Comparison of ENCODE assay signal across 9 cellular contexts in genomic region chr4:2812985-2813384, GRCh38. TPM values are rescaled to one million over a fixed set of nuclear protein-coding genes. Genes with fewer than 3 reads are reported as not detected.
A peak's percentile ranks its signal among the peaks of the same experiment; 100 is the strongest.
DNase-seq lines count a peak whose midpoint lies in the region; ATAC-seq and TF ChIP-seq lines count a peak whose summit lies in the region.
"Had no signal": no experiment of that assay in that cellular context is flagged by ENCODE, and none has a peak within 500 bp of the region (broad histone marks: within the 10 kb centered on the region; RNA-seq: fewer than 3 reads in every experiment).

No MANE protein-coding gene starts in this region.

- H3K36me3 ChIP-seq in breast epithelium = no peaks in the 10 kb centered on the region
- H3K36me3 ChIP-seq in mammary epithelial cell (ENCODE audit: insufficient read depth, low read length) = no peaks in the 10 kb centered on the region
- peaks cover 0 to 35% of the 10 kb centered on the region in 2 donors for H3K36me3 ChIP-seq in left lung
- H3K36me3 ChIP-seq in upper lobe of right lung = no peaks in the 10 kb centered on the region

- peaks cover 2% of the 10 kb centered on the region for H3K9me3 Mint-ChIP-seq in activated CD4-positive, alpha-beta memory T cell treated with anti-CD3 and anti-CD28 coated beads for 36 hours

- H3K27me3 ChIP-seq in breast epithelium = no peaks in the 10 kb centered on the region
- H3K27me3 ChIP-seq in mammary epithelial cell (ENCODE audit: insufficient read depth, low read length) = no peaks in the 10 kb centered on the region
- H3K27me3 ChIP-seq in left lung = no peaks in the 10 kb centered on the region
- no peaks in the 10 kb centered on the region for H3K27me3 ChIP-seq in upper lobe of right lung

- no peak overlapping the region for H2AFZ ChIP-seq in mammary epithelial cell (ENCODE audit: low read depth, low read length)

- DNase-seq in breast epithelium (ENCODE audit: low spot score in 2 of 2) (no peak), mammary epithelial cell (no peak), left lung (no peak), upper lobe of right lung (no peak), omental fat pad (ENCODE audit: low spot score) (no peak), NCI-H510A (lab: John Stamatoyannopoulos, UW) (no peak)
- DNase-seq in activated CD4-positive, alpha-beta memory T cell treated with anti-CD3 and anti-CD28 coated beads for 36 hours = peak; percentile 46
- DNase-seq: NCI-H446 treated with DMSO at 0.1 percent for 48 hours had no signal

- H3K27ac ChIP-seq in breast epithelium = peak overlapping the region in 1 of 2 donors; percentile 90
- H3K27ac ChIP-seq in mammary epithelial cell (ENCODE audit: insufficient read depth, low read depth, low read length) = no peak overlapping the region
- peak overlapping the region in 1 of 2 donors; percentile 92 for H3K27ac ChIP-seq in left lung
- H3K27ac ChIP-seq in upper lobe of right lung = peak overlapping the region; percentile 90

- dilution Hi-C loops in mammary epithelial cell (cut with HindIII; ENCODE audit: low sequenced_read_pairs) = no loop called here

- POLR2A ChIA-PET in activated CD4-positive, alpha-beta memory T cell treated with anti-CD3 and anti-CD28 coated beads for 36 hours (lab: Charles Lee) = interaction anchor here (1.0 to 2.2 kb wide), 8 partner anchors 15 to 141 kb away, joined by 3 to 8 read pairs (median 6); partner anchors contain the start of gene TNIP2

- intact Hi-C loops in breast epithelium (cut with DNase I; ENCODE audit: low total_unique reads) = no loop called here
- intact Hi-C loops in mammary epithelial cell (cut with micrococcal nuclease) = no loop called here
- intact Hi-C loops in activated CD4-positive, alpha-beta memory T cell treated with anti-CD3 and anti-CD28 coated beads for 36 hours (cut with micrococcal nuclease) = loop anchor here (2.0 kb wide), 2 partner anchors 32 to 48 kb away; no protein-coding TSS in a partner anchor
- intact Hi-C loops in left lung (cut with DNase I) = no loop called here
- intact Hi-C loops in upper lobe of right lung (cut with DNase I) = no loop called here

- H3K9ac ChIP-seq in mammary epithelial cell (ENCODE audit: insufficient read depth, low read length) = no peak overlapping the region

- no peaks in the 10 kb centered on the region for H3K27me3 Mint-ChIP-seq in activated CD4-positive, alpha-beta memory T cell treated with anti-CD3 and anti-CD28 coated beads for 36 hours

- H3K4me3 ChIP-seq in breast epithelium (peak overlapping the region; percentile 41 to 64 (median 42)), mammary epithelial cell (replicated peaks in 1 of 3; ENCODE audit: insufficient read depth in 1 of 3, low read depth in 2 of 3, low read length in 3 of 3) (no peak overlapping the region), left lung (peak overlapping the region; percentile 27 to 61), upper lobe of right lung (peak overlapping the region; percentile 62)

- H3K4me1 ChIP-seq in breast epithelium (peaks cover 5 to 7% of the 10 kb centered on the region in 2 donors), mammary epithelial cell (ENCODE audit: insufficient read depth, low read length) (peaks cover 5% of the 10 kb centered on the region), left lung (peaks cover 23 to 96% of the 10 kb centered on the region in 2 donors), upper lobe of right lung (peaks cover 62% of the 10 kb centered on the region)

- H4K20me1 ChIP-seq in mammary epithelial cell (ENCODE audit: insufficient read depth, low read length) = no peaks in the 10 kb centered on the region

- TF ChIP-seq CTCF in breast epithelium (IDR thresholded peaks at IDR 0.05) = no peak
- TF ChIP-seq CTCF in mammary epithelial cell (conservative IDR thresholded peaks at IDR 0.05 in 1 of 2, IDR thresholded peaks at IDR 0.05 in 1 of 2; ENCODE audit: extremely low read depth in 1 of 2, insufficient read depth in 1 of 2, low read depth in 1 of 2, low read length in 2 of 2) = no peak
- TF ChIP-seq CTCF in left lung (IDR thresholded peaks at IDR 0.05) = no peak
- TF ChIP-seq CTCF in upper lobe of right lung (IDR thresholded peaks at IDR 0.05) = no peak
- TF ChIP-seq CTCF in omental fat pad (IDR thresholded peaks at IDR 0.05) = no peak

- ATAC-seq in left lung = no peak
- peak; percentile 2 for ATAC-seq in upper lobe of right lung
- no peak for ATAC-seq in omental fat pad (ENCODE audit: low FRiP score)
- no peak for ATAC-seq in GM21576 (IDR thresholded peaks at IDR 0.05; ENCODE audit: unreplicated experiment)

- no TSS peak for BruUV-seq in mammary epithelial cell (replicated peaks; lab: Mats Ljungman, UMichigan)

- H3K9me3 ChIP-seq in breast epithelium = no peaks in the 10 kb centered on the region
- no peaks in the 10 kb centered on the region for H3K9me3 ChIP-seq in mammary epithelial cell (replicated peaks; ENCODE audit: insufficient read depth, low read length)
- H3K9me3 ChIP-seq in left lung = no peaks in the 10 kb centered on the region
- no peaks in the 10 kb centered on the region for H3K9me3 ChIP-seq in upper lobe of right lung

- H3K27ac Mint-ChIP-seq in activated CD4-positive, alpha-beta memory T cell treated with anti-CD3 and anti-CD28 coated beads for 36 hours = peak overlapping the region; percentile 95

- WGBS in mammary epithelial cell (ENCODE audit: low coverage, missing lambda C conversion rate) = 92% methylated on average over 7 of the region's 12 CpGs

- CTCF ChIA-PET in mammary epithelial cell (lab: Charles Lee; ENCODE audit: low non-redundant PET) = no interaction called here
- CTCF ChIA-PET in activated CD4-positive, alpha-beta memory T cell treated with anti-CD3 and anti-CD28 coated beads for 36 hours (lab: Charles Lee) = interaction anchor here (0.8 to 1.4 kb wide), 5 partner anchors 8 to 49 kb away, joined by 3 to 9 read pairs (median 3); partner anchors contain the start of gene ADD1

- H3K4me1 Mint-ChIP-seq in activated CD4-positive, alpha-beta memory T cell treated with anti-CD3 and anti-CD28 coated beads for 36 hours (ENCODE audit: low read depth) = peaks cover 55% of the 10 kb centered on the region

- H3K79me2 ChIP-seq in mammary epithelial cell (ENCODE audit: insufficient read depth, low read length) = no peaks in the 10 kb centered on the region

- peak overlapping the region; percentile 79 for H3K4me3 Mint-ChIP-seq in activated CD4-positive, alpha-beta memory T cell treated with anti-CD3 and anti-CD28 coated beads for 36 hours

- in situ Hi-C loops in mammary epithelial cell (cut with MboI; ENCODE audit: low sequenced_read_pairs in 2 of 2) = no loop called here

- peaks cover 18% of the 10 kb centered on the region for H3K36me3 Mint-ChIP-seq in activated CD4-positive, alpha-beta memory T cell treated with anti-CD3 and anti-CD28 coated beads for 36 hours

- no peak for TF ChIP-seq POLR2A in breast epithelium (IDR thresholded peaks at IDR 0.05)

- no peak overlapping the region for H3K4me2 ChIP-seq in mammary epithelial cell (ENCODE audit: insufficient read depth, low read depth, low read length)

RNA-seq across cellular contexts. Expression of gene SH3BP2, which starts 20.1 kb away (rescaled TPM):
- total RNA-seq in breast epithelium (10 to 100 TPM; 40.5 to 74.8 (median 59.3) TPM), mammary epithelial cell (10 to 100 TPM; 14.4 to 26.7 TPM), left lung (100 to 1,000 TPM in 1 of 2 donors, 10 to 100 TPM in 1; 58.2 to 113 TPM), upper lobe of right lung (99.0 TPM), omental fat pad (100 to 1,000 TPM in 1 of 4 donors, 10 to 100 TPM in 3; 26.2 to 109 (median 66.0) TPM)
- 8.4 TPM for polyA plus RNA-seq in mammary epithelial cell
- polyA minus RNA-seq in mammary epithelial cell = 12.4 TPM
- 10 to 100 TPM; 55.9 to 62.8 TPM for total RNA-seq in activated CD4-positive, alpha-beta memory T cell treated with anti-CD3 and anti-CD28 coated beads for 36 hours

RNA-seq across cellular contexts. Expression of gene ADD1, which starts 30.7 kb away (rescaled TPM):
- 100 to 1,000 TPM; 161 to 193 (median 181) TPM for total RNA-seq in breast epithelium
- total RNA-seq in mammary epithelial cell = 100 to 1,000 TPM; 112 to 167 TPM
- polyA plus RNA-seq in mammary epithelial cell = 94.4 TPM
- 232 TPM for polyA minus RNA-seq in mammary epithelial cell
- 100 to 1,000 TPM; 212 TPM for total RNA-seq in activated CD4-positive, alpha-beta memory T cell treated with anti-CD3 and anti-CD28 coated beads for 36 hours
- 100 to 1,000 TPM; 262 to 265 TPM for total RNA-seq in left lung
- 286 TPM for total RNA-seq in upper lobe of right lung
- 100 to 1,000 TPM; 155 to 269 (median 177) TPM for total RNA-seq in omental fat pad

RNA-seq across cellular contexts. Expression of gene TNIP2, which starts 56.8 kb away (rescaled TPM):
- total RNA-seq in breast epithelium (10 to 100 TPM; 46.4 to 73.4 (median 64.2) TPM), mammary epithelial cell (10 to 100 TPM; 21.8 to 32.5 TPM), left lung (10 to 100 TPM; 32.9 to 46.5 TPM), upper lobe of right lung (43.4 TPM), omental fat pad (100 to 1,000 TPM in 1 of 4 donors, 10 to 100 TPM in 3; 50.1 to 108 (median 75.4) TPM)
- 22.9 TPM for polyA plus RNA-seq in mammary epithelial cell
- polyA minus RNA-seq in mammary epithelial cell = 10.9 TPM
- 10 to 100 TPM; 74.2 to 77.5 TPM for total RNA-seq in activated CD4-positive, alpha-beta memory T cell treated with anti-CD3 and anti-CD28 coated beads for 36 hours

Comparison
In these comparisons a context has a peak if more than half of its experiments do, and no peak if none do; other contexts are left out.
1. H3K4me3 ChIP-seq: peak in breast epithelium (3 of 3), left lung (2 of 2) and upper lobe of right lung (single experiment); none in mammary epithelial cell (0 of 3).